Comparison of ENCODE assay signal across 12 cellular contexts in the genomic region with DNA sequence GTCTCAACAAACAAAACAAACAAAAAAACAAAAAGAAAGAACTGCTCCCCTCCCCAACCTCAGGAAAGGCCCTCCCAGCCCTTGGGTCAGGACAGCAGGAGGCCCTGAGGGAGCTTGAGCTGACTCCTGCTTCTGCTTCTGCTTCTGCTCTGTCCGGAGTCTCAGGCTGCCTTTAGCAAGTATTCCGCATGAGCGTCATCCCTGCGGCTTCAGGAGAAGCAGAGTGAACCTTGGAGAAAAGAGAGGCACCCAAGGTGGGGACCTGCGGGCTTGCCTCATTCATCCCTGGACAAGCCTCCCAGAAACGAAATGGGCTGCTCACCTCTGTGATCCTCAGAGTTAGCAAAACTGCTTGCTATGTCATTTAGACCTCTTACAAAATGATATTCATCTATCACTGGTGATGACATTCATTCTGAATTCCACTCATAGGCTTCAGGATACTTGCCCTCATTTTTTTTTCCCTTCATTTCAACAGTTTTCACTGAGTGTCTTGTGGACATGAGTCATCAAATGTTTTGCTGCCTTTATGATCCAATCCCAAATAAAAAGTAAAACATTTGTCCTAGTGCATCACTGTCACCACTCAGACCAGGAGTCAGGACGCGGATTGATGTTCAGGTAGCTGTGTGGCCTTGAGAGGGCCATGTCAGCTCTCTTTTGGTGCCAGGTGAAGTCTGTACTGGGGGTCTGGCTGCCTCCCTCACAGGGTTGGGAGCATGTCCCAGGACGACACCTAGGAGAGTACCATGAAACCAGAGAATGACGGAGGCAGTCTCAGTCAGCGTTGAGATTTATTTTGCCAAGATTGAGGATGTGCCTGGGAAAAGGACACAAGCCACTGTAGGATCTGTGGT. TPM values are rescaled to one million over a fixed set of nuclear protein-coding genes. Genes with fewer than 3 reads are reported as not detected.
A peak's percentile ranks its signal among the peaks of the same experiment; 100 is the strongest.
DNase-seq lines count a peak whose midpoint lies in the region; ATAC-seq and TF ChIP-seq lines count a peak whose summit lies in the region.
"Had no signal": no experiment of that assay in that cellular context is flagged by ENCODE, and none has a peak within 500 bp of the region (broad histone marks: within the 10 kb centered on the region; RNA-seq: fewer than 3 reads in every experiment).

No MANE protein-coding gene starts in this region.

- ATAC-seq in GM23338 (no peak), body of pancreas (no peak), GM19023 (IDR thresholded peaks at IDR 0.05; ENCODE audit: unreplicated experiment) (no peak)

- H4K20me1 ChIP-seq in GM23338 (replicated peaks; ENCODE audit: insufficient read depth): no peaks in the 10 kb centered on the region

- H3K27ac ChIP-seq in GM23338 (ENCODE audit: low read depth) (no peak overlapping the region), body of pancreas (peak overlapping the region in 3 of 4 donors; percentile 6 to 23 (median 14))
- H3K27ac ChIP-seq: SK-N-MC had no signal

- TF ChIP-seq POLR2A in body of pancreas (IDR thresholded peaks at IDR 0.05): no peak

- WGBS in body of pancreas, 2 donors: 83 to 89% methylated on average over 10 to 11 of the region's 11 CpGs

- H3K36me3 Mint-ChIP-seq in GM23338 (ENCODE audit: low read depth): peaks cover 49% of the 10 kb centered on the region

- H3K27me3 Mint-ChIP-seq in GM23338 (ENCODE audit: insufficient read depth, low read depth, poor library complexity): peaks cover 21% of the 10 kb centered on the region

- no peak overlapping the region for H2AFZ ChIP-seq in GM23338

- H3K4me3 ChIP-seq in GM23338 (no peak overlapping the region), body of pancreas (no peak overlapping the region)
- H3K4me3 ChIP-seq: SK-N-MC had no signal

- TF ChIP-seq CTCF in GM23338 (conservative IDR thresholded peaks at IDR 0.05; ENCODE audit: low read depth in 2 of 2) (no peak), body of pancreas (IDR thresholded peaks at IDR 0.05) (no peak)

- no peaks in the 10 kb centered on the region for H3F3A ChIP-seq in GM23338 (replicated peaks; ENCODE audit: low read depth)

- H3K4me3 Mint-ChIP-seq in GM23338: no peak overlapping the region
- H3K4me3 Mint-ChIP-seq: activated T-cell treated with anti-CD3 and anti-CD28 coated beads, Interleukin-2, amount 50 U/mL, for 24 hours had no signal

- no peaks in the 10 kb centered on the region for H3K4me1 ChIP-seq in GM23338 (ENCODE audit: insufficient read depth)
- peaks cover 55% of the 10 kb centered on the region for H3K4me1 ChIP-seq in body of pancreas

- peaks cover 9% of the 10 kb centered on the region for H3K27me3 ChIP-seq in GM23338 (ENCODE audit: insufficient read depth)
- no peaks in the 10 kb centered on the region for H3K27me3 ChIP-seq in body of pancreas

- intact Hi-C loops in body of pancreas (cut with DNase I): no loop called here

- no peaks in the 10 kb centered on the region for H3K9me3 Mint-ChIP-seq in GM23338
- H3K9me3 Mint-ChIP-seq: activated T-cell treated with anti-CD3 and anti-CD28 coated beads, Interleukin-2, amount 50 U/mL, for 24 hours had no signal

- H3K9me2 ChIP-seq in GM23338 (ENCODE audit: insufficient read depth): no peaks in the 10 kb centered on the region

- H3K9me3 ChIP-seq in body of pancreas: no peaks in the 10 kb centered on the region

- peaks cover 9% of the 10 kb centered on the region for H3K4me1 Mint-ChIP-seq in GM23338

- H3K27ac Mint-ChIP-seq in GM23338: peak overlapping the region; percentile 6; the same call in 1 of the 2 replicates
- H3K27ac Mint-ChIP-seq: activated T-cell treated with anti-CD3 and anti-CD28 coated beads, Interleukin-2, amount 50 U/mL, for 24 hours had no signal

- DNase-seq in GM23338 (ENCODE audit: low spot score): no peak
- DNase-seq in body of pancreas: no peak
- DNase-seq in iris pigment epithelial cell (ENCODE audit: low read depth): peak; percentile 83
- DNase-seq in stromal cell of bone marrow (ENCODE audit: low read depth): peak; percentile 77
- no peak for DNase-seq in DMS 273 treated with DMSO at 0.1 percent for 48 hours (lab: John Stamatoyannopoulos, UW)
- no peak for DNase-seq in stimulated activated CD4-positive, alpha-beta T cell treated with anti-CD3 and anti-CD28 coated beads, Interleukin-2, amount 100 ng/mL, for 48 hours
- DNase-seq: activated T-cell treated with anti-CD3 and anti-CD28 coated beads, Interleukin-2, amount 50 U/mL, for 24 hours; anterior cingulate cortex; DMS153; NCI-H2029 treated with DMSO at 0.1 percent for 48 hours had no signal

- H3K36me3 ChIP-seq in GM23338 (ENCODE audit: insufficient read depth) (peaks cover 22% of the 10 kb centered on the region), body of pancreas (replicated peaks in 1 of 2; ENCODE audit: insufficient read depth in 1 of 2, low read depth in 2 of 2) (peaks cover 0 to 10% of the 10 kb centered on the region in 2 donors)

- no peaks in the 10 kb centered on the region for H3K79me2 ChIP-seq in GM23338 (replicated peaks; ENCODE audit: insufficient read depth)

- no peak overlapping the region for H3K4me2 ChIP-seq in GM23338

TF ChIP-seq in GM23338, 12 proteins besides CTCF, POLR2A, EP300 and RAD21 (continues in another document):
- no peak for TF ChIP-seq EZH2phosphoT487 (IDR thresholded peaks at IDR 0.05; ENCODE audit: unreplicated experiment)
- no peak for TF ChIP-seq JUNB (IDR thresholded peaks at IDR 0.05; ENCODE audit: unreplicated experiment)
- TF ChIP-seq, protein P1, sequence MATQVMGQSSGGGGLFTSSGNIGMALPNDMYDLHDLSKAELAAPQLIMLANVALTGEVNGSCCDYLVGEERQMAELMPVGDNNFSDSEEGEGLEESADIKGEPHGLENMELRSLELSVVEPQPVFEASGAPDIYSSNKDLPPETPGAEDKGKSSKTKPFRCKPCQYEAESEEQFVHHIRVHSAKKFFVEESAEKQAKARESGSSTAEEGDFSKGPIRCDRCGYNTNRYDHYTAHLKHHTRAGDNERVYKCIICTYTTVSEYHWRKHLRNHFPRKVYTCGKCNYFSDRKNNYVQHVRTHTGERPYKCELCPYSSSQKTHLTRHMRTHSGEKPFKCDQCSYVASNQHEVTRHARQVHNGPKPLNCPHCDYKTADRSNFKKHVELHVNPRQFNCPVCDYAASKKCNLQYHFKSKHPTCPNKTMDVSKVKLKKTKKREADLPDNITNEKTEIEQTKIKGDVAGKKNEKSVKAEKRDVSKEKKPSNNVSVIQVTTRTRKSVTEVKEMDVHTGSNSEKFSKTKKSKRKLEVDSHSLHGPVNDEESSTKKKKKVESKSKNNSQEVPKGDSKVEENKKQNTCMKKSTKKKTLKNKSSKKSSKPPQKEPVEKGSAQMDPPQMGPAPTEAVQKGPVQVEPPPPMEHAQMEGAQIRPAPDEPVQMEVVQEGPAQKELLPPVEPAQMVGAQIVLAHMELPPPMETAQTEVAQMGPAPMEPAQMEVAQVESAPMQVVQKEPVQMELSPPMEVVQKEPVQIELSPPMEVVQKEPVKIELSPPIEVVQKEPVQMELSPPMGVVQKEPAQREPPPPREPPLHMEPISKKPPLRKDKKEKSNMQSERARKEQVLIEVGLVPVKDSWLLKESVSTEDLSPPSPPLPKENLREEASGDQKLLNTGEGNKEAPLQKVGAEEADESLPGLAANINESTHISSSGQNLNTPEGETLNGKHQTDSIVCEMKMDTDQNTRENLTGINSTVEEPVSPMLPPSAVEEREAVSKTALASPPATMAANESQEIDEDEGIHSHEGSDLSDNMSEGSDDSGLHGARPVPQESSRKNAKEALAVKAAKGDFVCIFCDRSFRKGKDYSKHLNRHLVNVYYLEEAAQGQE (IDR thresholded peaks at IDR 0.05; ENCODE audit: unreplicated experiment): no peak
- TF ChIP-seq STAT1 (IDR thresholded peaks at IDR 0.05; ENCODE audit: unreplicated experiment): no peak
- no peak for TF ChIP-seq POLR2AphosphoS5 (IDR thresholded peaks at IDR 0.05; ENCODE audit: low read depth)
- TF ChIP-seq NANOG (IDR thresholded peaks at IDR 0.05; ENCODE audit: borderline replicate concordance): no peak

RNA-seq across cellular contexts. Expression of a gene that starts 51.7 kb away (rescaled TPM):
- total RNA-seq in GM23338 (2014; rRNA removed; shearing (Covaris generic)): 91.8 and 122 TPM in 2 replicates
- polyA plus RNA-seq in GM23338 (2016; fragmentation: Nextera tagmentation; extraction: Ambion mirVana): 45.0 and 50.4 TPM in 2 replicates
- 100 to 1,000 TPM; 269 to 446 TPM for total RNA-seq in body of pancreas

Comparison
In these comparisons a context has a peak if more than half of its experiments do, and no peak if none do; other contexts are left out.
1. DNase-seq: peak in iris pigment epithelial cell (single experiment) and stromal cell of bone marrow (single experiment); none in GM23338 (single experiment), body of pancreas (0 of 4), DMS 273 treated with DMSO at 0.1 percent for 48 hours (single experiment) and stimulated activated CD4-positive, alpha-beta T cell treated with anti-CD3 and anti-CD28 coated beads, Interleukin-2, amount 100 ng/mL, for 48 hours (0 of 2).